10 cellular contexts compared by ENCODE assay signal in genomic region chr12:95574799-95575452, GRCh38. TPM values are rescaled to one million over a fixed set of nuclear protein-coding genes. Genes with fewer than 3 reads are reported as not detected.
DNase-seq lines count a peak whose midpoint lies in the region; ATAC-seq, FAIRE-seq and TF ChIP-seq lines count a peak whose summit lies in the region.
"Had no signal": no experiment of that assay in that cellular context is flagged by ENCODE, and none has a peak within 500 bp of the region (broad histone marks: within the 10 kb centered on the region; RNA-seq: fewer than 3 reads in every experiment).

No MANE protein-coding gene starts in this region.

- H3K9me2 ChIP-seq in SU-DHL-6 (replicated peaks; ENCODE audit: insufficient read depth, low read length) (no peaks in the 10 kb centered on the region), hepatocyte (replicated peaks; ENCODE audit: insufficient read depth) (no peaks in the 10 kb centered on the region)

- H3K27ac ChIP-seq in SU-DHL-6 (ENCODE audit: low read depth, low read length) (no peak overlapping the region), hepatocyte (no peak overlapping the region)
- H3K27ac ChIP-seq: SJSA1 had no signal

- H3K9me3 ChIP-seq in SU-DHL-6 (ENCODE audit: insufficient read depth, low read length) (no peaks in the 10 kb centered on the region), hepatocyte (ENCODE audit: low read depth) (no peaks in the 10 kb centered on the region)
- H3K9me3 ChIP-seq: SJSA1 had no signal

- H3K27me3 ChIP-seq in SU-DHL-6 (ENCODE audit: low read length) (no peaks in the 10 kb centered on the region), hepatocyte (peaks cover 7% of the 10 kb centered on the region)
- H3K27me3 ChIP-seq: SJSA1 had no signal

- no peaks in the 10 kb centered on the region for H3K36me3 ChIP-seq in SU-DHL-6 (ENCODE audit: low read length)
- no peaks in the 10 kb centered on the region for H3K36me3 ChIP-seq in hepatocyte (replicated peaks; ENCODE audit: insufficient read depth, low read depth)
- H3K36me3 ChIP-seq: SJSA1 had no signal

- H3K4me2 ChIP-seq in SU-DHL-6 (ENCODE audit: low read depth, low read length, poor library complexity, severe bottlenecking) (no peak overlapping the region), hepatocyte (no peak overlapping the region)

- no peaks in the 10 kb centered on the region for H3K4me1 ChIP-seq in hepatocyte (ENCODE audit: insufficient read depth)
- H3K4me1 ChIP-seq: SJSA1 had no signal

- DNase-seq in D721Med (ENCODE audit: insufficient read length, low spot score) (no peak), HTR-8/SVneo (ENCODE audit: insufficient read length, low spot score) (peak; percentile 61), hepatocyte (ENCODE audit: low spot score) (peak; percentile 56), superior temporal gyrus (ENCODE audit: extremely low spot score) (peak; percentile 77), GM19240 (ENCODE audit: insufficient read length, low spot score) (no peak)
- DNase-seq: right cardiac atrium had no signal

- ATAC-seq in HG03520 (IDR thresholded peaks at IDR 0.05; ENCODE audit: unreplicated experiment), result no peak
- ATAC-seq in GM18861 (IDR thresholded peaks at IDR 0.05; ENCODE audit: unreplicated experiment), result no peak

- FAIRE-seq in D721Med (lab: Jason Lieb, UNC) (peak; percentile 84), HTR-8/SVneo (lab: Jason Lieb, UNC) (no peak)

- no peaks in the 10 kb centered on the region for H3F3A ChIP-seq in SU-DHL-6 (ENCODE audit: insufficient read depth)

- H3K79me2 ChIP-seq in SU-DHL-6 (ENCODE audit: insufficient read depth, low read length) (no peaks in the 10 kb centered on the region), hepatocyte (no peaks in the 10 kb centered on the region)

- H3K4me3 ChIP-seq in SU-DHL-6 (ENCODE audit: insufficient read depth, low read length, poor library complexity, severe bottlenecking) (no peak overlapping the region), hepatocyte (no peak overlapping the region)
- H3K4me3 ChIP-seq: SJSA1 had no signal

- TF ChIP-seq CTCF in D721Med (IDR thresholded peaks at IDR 0.05; ENCODE audit: insufficient read depth, missing control alignments) (peak; percentile 60), SU-DHL-6 (IDR thresholded peaks at IDR 0.05; ENCODE audit: insufficient read depth, low read length, poor library complexity, severe bottlenecking) (peak; percentile 51), hepatocyte (IDR thresholded peaks at IDR 0.05; ENCODE audit: poor library complexity) (peak; percentile 68)

- H3K9ac ChIP-seq in SU-DHL-6 (ENCODE audit: low read length), result no peak overlapping the region

- H4K20me1 ChIP-seq in SU-DHL-6 (ENCODE audit: low read depth, low read length) (no peaks in the 10 kb centered on the region), hepatocyte (ENCODE audit: insufficient read depth, poor library complexity, severe bottlenecking) (no peaks in the 10 kb centered on the region)

- H2AFZ ChIP-seq in SU-DHL-6 (ENCODE audit: low read depth, low read length, severe bottlenecking) (no peak overlapping the region), hepatocyte (no peak overlapping the region)

RNA-seq across cellular contexts. Expression of gene USP44, which starts 23.6 kb away (rescaled TPM):
- 0.32 and 0.80 TPM in 2 replicates for total RNA-seq in hepatocyte
- polyA plus RNA-seq in hepatocyte, result not detected in 2 replicates

Comparison
In these comparisons a context has a peak if more than half of its experiments do, and no peak if none do; other contexts are left out.
1. DNase-seq: peak in HTR-8/SVneo (single experiment), hepatocyte (single experiment) and superior temporal gyrus (single experiment); none in D721Med (single experiment) and GM19240 (single experiment).
2. Peak in every context shown above with its lines, with median percentiles within 50 percentile points of each other: CTCF ChIP-seq.